22 cellular contexts compared by ENCODE assay signal in genomic region chr1:156468693-156469345, GRCh38. TPM values are rescaled to one million over a fixed set of nuclear protein-coding genes. Genes with fewer than 3 reads are reported as not detected.
DNase-seq lines count a peak whose midpoint lies in the region; ATAC-seq and TF ChIP-seq lines count a peak whose summit lies in the region.
"Had no signal": no experiment of that assay in that cellular context is flagged by ENCODE, and none has a peak within 500 bp of the region (broad histone marks: within the 10 kb centered on the region; RNA-seq: fewer than 3 reads in every experiment).

No MANE protein-coding gene starts in this region.

- no peaks in the 10 kb centered on the region for H3K27me3 ChIP-seq in skeletal muscle tissue (ENCODE audit: control insufficient read depth in 3 of 3, insufficient read depth in 3 of 3, low read length in 3 of 3)

- H3K36me3 ChIP-seq in skeletal muscle tissue (ENCODE audit: control insufficient read depth in 3 of 3, insufficient read depth in 3 of 3, low read length in 3 of 3) = peaks cover 64 to 66% (median 65%) of the 10 kb centered on the region in 3 donors

- H3K9me3 ChIP-seq in skeletal muscle tissue (ENCODE audit: control insufficient read depth in 3 of 3, low read length in 3 of 3) = no peaks in the 10 kb centered on the region

- DNase-seq in activated naive CD4-positive, alpha-beta T cell (lab: John Stamatoyannopoulos, UW) = no peak
- DNase-seq in LHCN-M2 (ENCODE audit: low read depth) = peak; percentile 43
- DNase-seq in coronary artery (ENCODE audit: low spot score) = no peak
- no peak for DNase-seq in COLO668 (lab: John Stamatoyannopoulos, UW; ENCODE audit: unreplicated experiment)
- DNase-seq: ACHN; activated gamma-delta T cell treated with Interleukin-2 at 50 U/mL for 16 hours; DMS153; hippocampal formation; mesenchymal stem cell; MV-4-11; naive thymus-derived CD4-positive, alpha-beta T cell; NCI-H2029; NK-92 treated with Interleukin-12 subunit alpha and Interleukin-12 subunit beta, amount 100 ng/mL, for 24 hours; stimulated activated CD4-positive, alpha-beta T cell treated with anti-CD3 and anti-CD28 coated beads, Interleukin-4, amount 100 ng/mL, for 24 hours had no signal

- H3K4me1 Mint-ChIP-seq in activated naive CD4-positive, alpha-beta T cell treated with anti-CD3 and anti-CD28 coated beads, Interleukin-2, amount 50 U/mL, for 24 hours = peaks cover 16% of the 10 kb centered on the region

- H3K9me3 Mint-ChIP-seq in activated naive CD4-positive, alpha-beta T cell treated with anti-CD3 and anti-CD28 coated beads, Interleukin-2, amount 50 U/mL, for 24 hours = no peaks in the 10 kb centered on the region
- H3K9me3 Mint-ChIP-seq: naive thymus-derived CD4-positive, alpha-beta T cell had no signal

- peak overlapping the region; percentile 41 for H3K27ac Mint-ChIP-seq in activated naive CD4-positive, alpha-beta T cell treated with anti-CD3 and anti-CD28 coated beads, Interleukin-2, amount 50 U/mL, for 24 hours

- H3K27me3 Mint-ChIP-seq in activated naive CD4-positive, alpha-beta T cell treated with anti-CD3 and anti-CD28 coated beads, Interleukin-2, amount 50 U/mL, for 24 hours = no peaks in the 10 kb centered on the region
- H3K27me3 Mint-ChIP-seq: naive thymus-derived CD4-positive, alpha-beta T cell had no signal

- no peak overlapping the region for H3K4me3 ChIP-seq in coronary artery
- no peak overlapping the region for H3K4me3 ChIP-seq in skeletal muscle tissue (ENCODE audit: low read length in 3 of 3)
- H3K4me3 ChIP-seq: SK-N-MC, skin epidermis had no signal

- no peak for TF ChIP-seq CTCF in coronary artery (IDR thresholded peaks at IDR 0.05)

- H3K9ac ChIP-seq in skeletal muscle tissue (ENCODE audit: low read depth in 1 of 3, low read length in 3 of 3) = peak overlapping the region in 1 of 3 donors; percentile 55

- H3K27ac ChIP-seq in coronary artery = peak overlapping the region; percentile 43 to 67
- peak overlapping the region; percentile 7 for H3K27ac ChIP-seq in skeletal muscle tissue (ENCODE audit: low read depth, low read length)
- H3K27ac ChIP-seq: C4-2B, SK-N-MC had no signal

- ATAC-seq in SK-N-SH treated with all-trans-retinoic acid at 6 μM for 48 hours (no peak), GM18517 (IDR thresholded peaks at IDR 0.05; ENCODE audit: unreplicated experiment) (no peak)
- ATAC-seq: activated CD4-positive, CD25-positive, alpha-beta regulatory T cell treated with anti-CD3 and anti-CD28 coated beads, Interleukin-2, amount 50 U/mL, for 24 hours; naive thymus-derived CD4-positive, alpha-beta T cell had no signal

- H3K4me1 ChIP-seq in skeletal muscle tissue (ENCODE audit: control insufficient read depth in 3 of 3, insufficient read depth in 3 of 3, low read length in 3 of 3) = peaks cover 45 to 77% (median 66%) of the 10 kb centered on the region in 3 donors

- H3K4me3 Mint-ChIP-seq in activated naive CD4-positive, alpha-beta T cell treated with anti-CD3 and anti-CD28 coated beads, Interleukin-2, amount 50 U/mL, for 24 hours = no peak overlapping the region
- H3K4me3 Mint-ChIP-seq: naive thymus-derived CD4-positive, alpha-beta T cell had no signal

- H3K36me3 Mint-ChIP-seq in activated naive CD4-positive, alpha-beta T cell treated with anti-CD3 and anti-CD28 coated beads, Interleukin-2, amount 50 U/mL, for 24 hours = peaks cover 14% of the 10 kb centered on the region

TF ChIP-seq in SK-N-SH treated with all-trans-retinoic acid at 6 μM for 48 hours, 23 proteins besides CTCF, POLR2A, EP300 and RAD21:
- no peak for TF ChIP-seq ISL1 (CRISPR knock-in tag; IDR thresholded peaks at IDR 0.05)
- no peak for TF ChIP-seq CSRNP3 (CRISPR knock-in tag; IDR thresholded peaks at IDR 0.05)
- no peak for TF ChIP-seq TCF4 (CRISPR knock-in tag; IDR thresholded peaks at IDR 0.05; ENCODE audit: borderline replicate concordance)
- no peak for TF ChIP-seq PPARA (CRISPR knock-in tag; IDR thresholded peaks at IDR 0.05; ENCODE audit: borderline replicate concordance)
- TF ChIP-seq GLIS3 (CRISPR knock-in tag; IDR thresholded peaks at IDR 0.05) = no peak
- TF ChIP-seq RARB (CRISPR knock-in tag; IDR thresholded peaks at IDR 0.05) = no peak
- TF ChIP-seq ZNF8 (CRISPR knock-in tag; IDR thresholded peaks at IDR 0.05) = no peak
- no peak for TF ChIP-seq BACH2 (CRISPR knock-in tag; IDR thresholded peaks at IDR 0.05; ENCODE audit: borderline replicate concordance)
- no peak for TF ChIP-seq ZC3H10 (CRISPR knock-in tag; IDR thresholded peaks at IDR 0.05)
- no peak for TF ChIP-seq CREB5 (CRISPR knock-in tag; IDR thresholded peaks at IDR 0.05; ENCODE audit: low read depth)

RNA-seq across cellular contexts. Expression of gene MEF2D, which starts 31.8 kb away (rescaled TPM):
- total RNA-seq in LHCN-M2 (2014; rRNA removed) (21.9 and 23.2 TPM in 2 replicates), skeletal muscle tissue (7.8 TPM)
- polyA plus RNA-seq in LHCN-M2 (2012) = 27.4 TPM
